ENCODE assay signal across 1 cellular context in genomic region chr18:48540329-48541025, GRCh38.
A peak's percentile ranks its signal among the peaks of the same experiment; 100 is the strongest.
TF ChIP-seq lines count a peak whose summit lies in the region.

No MANE protein-coding gene starts in this region.

TF ChIP-seq in HepG2, 621 proteins besides CTCF, POLR2A, EP300 and RAD21 (continued from another document and continues in another):
- TF ChIP-seq EED (CRISPR knock-in tag; IDR thresholded peaks at IDR 0.05) (no peak), RARG (CRISPR knock-in tag; IDR thresholded peaks at IDR 0.05; ENCODE audit: low read depth) (no peak), HES4 (CRISPR knock-in tag; IDR thresholded peaks at IDR 0.05; ENCODE audit: borderline replicate concordance) (no peak; the same call in 1 of the 2 replicates), PHF8 (CRISPR knock-in tag; IDR thresholded peaks at IDR 0.05) (peak; percentile 34; the same call in 1 of the 2 replicates), UBTF (CRISPR knock-in tag; IDR thresholded peaks at IDR 0.05) (no peak), PAF1 (CRISPR knock-in tag; IDR thresholded peaks at IDR 0.05) (no peak), KLF11 (CRISPR knock-in tag; IDR thresholded peaks at IDR 0.05) (0 out of 2 replicates have a peak, but pooled peaks have one; percentile 28), ZNF746 (CRISPR knock-in tag; IDR thresholded peaks at IDR 0.05) (peak; percentile 72; the same call in 1 of the 2 replicates), RNF219 (CRISPR knock-in tag; IDR thresholded peaks at IDR 0.05) (no peak), CENPT (CRISPR knock-in tag; IDR thresholded peaks at IDR 0.05; ENCODE audit: low read depth) (no peak), CCDC6 (CRISPR knock-in tag; IDR thresholded peaks at IDR 0.05) (peak; percentile 83; the same call in 1 of the 2 replicates), ZNF292 (CRISPR knock-in tag; IDR thresholded peaks at IDR 0.05; ENCODE audit: borderline replicate concordance, low read depth) (peak; percentile 81), ZC3H4 (CRISPR knock-in tag; IDR thresholded peaks at IDR 0.05; ENCODE audit: borderline replicate concordance) (no peak), RFX5 (IDR thresholded peaks at IDR 0.05; ENCODE audit: low read depth, low read length) (no peak), ONECUT2 (CRISPR knock-in tag; IDR thresholded peaks at IDR 0.05) (no peak), ZFP1 (CRISPR knock-in tag; IDR thresholded peaks at IDR 0.05) (no peak), JUND (CRISPR knock-in tag; IDR thresholded peaks at IDR 0.05) (no peak), ARID4A (CRISPR knock-in tag; IDR thresholded peaks at IDR 0.05; ENCODE audit: borderline replicate concordance) (no peak; the same call in none of the 2 replicates), ZNF24 (IDR thresholded peaks at IDR 0.05) (no peak), CAMTA2 (CRISPR knock-in tag; IDR thresholded peaks at IDR 0.05; ENCODE audit: borderline replicate concordance) (no peak), MEIS2 (CRISPR knock-in tag; IDR thresholded peaks at IDR 0.05) (peak; percentile 54), NR2C2 (CRISPR knock-in tag; IDR thresholded peaks at IDR 0.05; ENCODE audit: borderline replicate concordance) (no peak), ATF6 (CRISPR knock-in tag; conservative IDR thresholded peaks at IDR 0.05) (no peak), ELF4 (CRISPR knock-in tag; IDR thresholded peaks at IDR 0.05; ENCODE audit: borderline replicate concordance) (no peak), TFDP1 (CRISPR knock-in tag; IDR thresholded peaks at IDR 0.05; ENCODE audit: borderline replicate concordance) (peak; percentile 32; the same call in 1 of the 2 replicates), ZNF644 (CRISPR knock-in tag; IDR thresholded peaks at IDR 0.05; ENCODE audit: low read depth) (no peak), ERF (CRISPR knock-in tag; IDR thresholded peaks at IDR 0.05) (no peak), ZSCAN30 (CRISPR knock-in tag; IDR thresholded peaks at IDR 0.05) (peak; percentile 72; the same call in 1 of the 2 replicates), KLF9 (CRISPR knock-in tag; IDR thresholded peaks at IDR 0.05; ENCODE audit: low read depth) (no peak), PCBP2 (optimal IDR thresholded peaks at IDR 0.05; ENCODE audit: low read depth, low read length, poor library complexity, severe bottlenecking) (no peak), ZNF496 (CRISPR knock-in tag; IDR thresholded peaks at IDR 0.05; ENCODE audit: insufficient replicate concordance) (no peak), RBFOX2 (IDR thresholded peaks at IDR 0.05; ENCODE audit: low read depth, low read length) (peak; percentile 84), ZNF530 (CRISPR knock-in tag; IDR thresholded peaks at IDR 0.05; ENCODE audit: low read depth) (no peak), TEAD2 (CRISPR knock-in tag; IDR thresholded peaks at IDR 0.05) (no peak), SIN3B (IDR thresholded peaks at IDR 0.05; ENCODE audit: low read length) (no peak), CEBPZ (IDR thresholded peaks at IDR 0.05; ENCODE audit: low read length) (no peak), ARNTL (CRISPR knock-in tag; IDR thresholded peaks at IDR 0.05) (peak; percentile 22; the same call in 1 of the 2 replicates), ZNF768 (CRISPR knock-in tag; IDR thresholded peaks at IDR 0.05) (no peak; the same call in 1 of the 2 replicates), ZNF460 (CRISPR knock-in tag; IDR thresholded peaks at IDR 0.05; ENCODE audit: borderline replicate concordance) (no peak), HOXA5 (CRISPR knock-in tag; IDR thresholded peaks at IDR 0.05) (no peak), ZNF569 (CRISPR knock-in tag; IDR thresholded peaks at IDR 0.05; ENCODE audit: borderline replicate concordance) (no peak), ZNF124 (CRISPR knock-in tag; IDR thresholded peaks at IDR 0.05) (no peak), DBP (CRISPR knock-in tag; IDR thresholded peaks at IDR 0.05; ENCODE audit: not compliant biosample characterization) (no peak)
